ENCODE assay signal across 21 cellular contexts in genomic region chr14:92014014-92014413, GRCh38. TPM values are rescaled to one million over a fixed set of nuclear protein-coding genes. Genes with fewer than 3 reads are reported as not detected.
DNase-seq lines count a peak whose midpoint lies in the region; ATAC-seq and TF ChIP-seq lines count a peak whose summit lies in the region.
"Had no signal": no experiment of that assay in that cellular context is flagged by ENCODE, and none has a peak within 500 bp of the region (broad histone marks: within the 10 kb centered on the region; RNA-seq: fewer than 3 reads in every experiment).

No MANE protein-coding gene starts in this region.

- H3K27me3 ChIP-seq in spleen (replicated peaks in 1 of 7), result no peaks in the 10 kb centered on the region

- POLR2A ChIA-PET in activated naive CD8-positive, alpha-beta T cell treated with anti-CD3 and anti-CD28 coated beads, Interleukin-2, amount 10 ng/mL, durations not matched to agents 7 days and 5 days (lab: Charles Lee), result no interaction called here

- no peak for TF ChIP-seq CTCF in spleen (IDR thresholded peaks at IDR 0.05 in 8 of 11, conservative IDR thresholded peaks at IDR 0.05 in 3 of 11)

- no peak overlapping the region for H3K4me3 Mint-ChIP-seq in T-helper 2 cell treated with Interferon-gamma antibody and Interleukin-4, amounts not matched to agents 5 μg/mL and 100 μg/mL, for 36 hours
- H3K4me3 Mint-ChIP-seq in activated T-cell treated with anti-CD3 and anti-CD28 coated beads, Interleukin-2, amount 50 U/mL, for 72 hours, result no peak overlapping the region
- no peak overlapping the region for H3K4me3 Mint-ChIP-seq in activated naive CD8-positive, alpha-beta T cell treated with anti-CD3 and anti-CD28 coated beads, Interleukin-2, amount 10 ng/mL, durations not matched to agents 7 days and 5 days
- H3K4me3 Mint-ChIP-seq in stimulated activated naive CD8-positive, alpha-beta T cell treated with anti-CD3 and anti-CD28 coated beads, Interleukin-15, amount 100 ng/mL, for 72 hours, result no peak overlapping the region
- H3K4me3 Mint-ChIP-seq: CD4-positive, alpha-beta T cell had no signal

- ATAC-seq in activated T-cell treated with anti-CD3 and anti-CD28 coated beads, Interleukin-2, amount 50 U/mL, for 72 hours (replicated peaks in 1 of 2), result peak in 1 of 2 donors; percentile 52
- no peak for ATAC-seq in activated naive CD8-positive, alpha-beta T cell treated with anti-CD3 and anti-CD28 coated beads, Interleukin-2, amount 10 ng/mL, durations not matched to agents 7 days and 5 days (ENCODE audit: low read depth)
- peak; percentile 67 for ATAC-seq in stimulated activated naive CD8-positive, alpha-beta T cell treated with anti-CD3 and anti-CD28 coated beads, Interleukin-15, amount 100 ng/mL, for 72 hours
- ATAC-seq: GM12878, HCT116 had no signal

- no peak overlapping the region for H3K27ac ChIP-seq in spleen
- H3K27ac ChIP-seq: 22Rv1, HL-60 had no signal

- H3K27me3 Mint-ChIP-seq in T-helper 2 cell treated with Interferon-gamma antibody and Interleukin-4, amounts not matched to agents 5 μg/mL and 100 μg/mL, for 36 hours (ENCODE audit: low read depth), result no peaks in the 10 kb centered on the region
- H3K27me3 Mint-ChIP-seq in activated T-cell treated with anti-CD3 and anti-CD28 coated beads, Interleukin-2, amount 50 U/mL, for 72 hours (ENCODE audit: low read depth), result no peaks in the 10 kb centered on the region
- no peaks in the 10 kb centered on the region for H3K27me3 Mint-ChIP-seq in activated naive CD8-positive, alpha-beta T cell treated with anti-CD3 and anti-CD28 coated beads, Interleukin-2, amount 10 ng/mL, durations not matched to agents 7 days and 5 days
- no peaks in the 10 kb centered on the region for H3K27me3 Mint-ChIP-seq in stimulated activated naive CD8-positive, alpha-beta T cell treated with anti-CD3 and anti-CD28 coated beads, Interleukin-15, amount 100 ng/mL, for 72 hours
- H3K27me3 Mint-ChIP-seq: CD4-positive, alpha-beta T cell had no signal

- H3K4me1 ChIP-seq in spleen, result no peaks in the 10 kb centered on the region
- H3K4me1 ChIP-seq: Caco-2 had no signal

- H3K9me3 Mint-ChIP-seq in T-helper 2 cell treated with Interferon-gamma antibody and Interleukin-4, amounts not matched to agents 5 μg/mL and 100 μg/mL, for 36 hours, result no peaks in the 10 kb centered on the region
- H3K9me3 Mint-ChIP-seq in activated T-cell treated with anti-CD3 and anti-CD28 coated beads, Interleukin-2, amount 50 U/mL, for 72 hours, result no peaks in the 10 kb centered on the region
- no peaks in the 10 kb centered on the region for H3K9me3 Mint-ChIP-seq in activated naive CD8-positive, alpha-beta T cell treated with anti-CD3 and anti-CD28 coated beads, Interleukin-2, amount 10 ng/mL, durations not matched to agents 7 days and 5 days
- no peaks in the 10 kb centered on the region for H3K9me3 Mint-ChIP-seq in stimulated activated naive CD8-positive, alpha-beta T cell treated with anti-CD3 and anti-CD28 coated beads, Interleukin-15, amount 100 ng/mL, for 72 hours
- H3K9me3 Mint-ChIP-seq: CD4-positive, alpha-beta T cell had no signal

- no peak for TF ChIP-seq POLR2A in spleen (IDR thresholded peaks at IDR 0.05)

- peaks cover 36% of the 10 kb centered on the region for H3K36me3 Mint-ChIP-seq in T-helper 2 cell treated with Interferon-gamma antibody and Interleukin-4, amounts not matched to agents 5 μg/mL and 100 μg/mL, for 36 hours (ENCODE audit: low read depth)
- H3K36me3 Mint-ChIP-seq in activated T-cell treated with anti-CD3 and anti-CD28 coated beads, Interleukin-2, amount 50 U/mL, for 72 hours (ENCODE audit: insufficient read depth in 2 of 2), result peaks cover 3 to 22% of the 10 kb centered on the region in 2 donors
- H3K36me3 Mint-ChIP-seq in activated naive CD8-positive, alpha-beta T cell treated with anti-CD3 and anti-CD28 coated beads, Interleukin-2, amount 10 ng/mL, durations not matched to agents 7 days and 5 days, result peaks cover 37% of the 10 kb centered on the region

- no peak for DNase-seq in T-helper 2 cell treated with Interferon-gamma antibody and Interleukin-4, amounts not matched to agents 5 μg/mL and 100 μg/mL, for 36 hours (ENCODE audit: low spot score)
- DNase-seq in T-helper 2 cell (no peak), spleen (no peak), AG08395 (ENCODE audit: low spot score) (no peak)
- DNase-seq in activated T-cell treated with anti-CD3 and anti-CD28 coated beads, Interleukin-2, amount 50 U/mL, for 72 hours, result no peak
- DNase-seq in activated T-cell treated with anti-CD3 and anti-CD28 coated beads, Interleukin-2, amount 50 U/mL, for 48 hours, result no peak
- DNase-seq in activated naive CD8-positive, alpha-beta T cell treated with anti-CD3 and anti-CD28 coated beads, Interleukin-2, amount 10 ng/mL, durations not matched to agents 7 days and 5 days, result no peak
- no peak for DNase-seq in stimulated activated naive CD8-positive, alpha-beta T cell treated with anti-CD3 and anti-CD28 coated beads, Interleukin-15, amount 100 ng/mL, for 72 hours
- DNase-seq: Caco-2; CD4-positive, alpha-beta T cell; DMS153; GF-D8; NCI-H1417; NCI-H187; NCI-H2107; NCI-H2227 treated with DMSO at 0.1 percent for 48 hours; NCI-H524 had no signal

- no peaks in the 10 kb centered on the region for H3K9me3 ChIP-seq in spleen
- H3K9me3 ChIP-seq: Caco-2 had no signal

- peaks cover 11 to 100% (median 71%) of the 10 kb centered on the region in 6 donors for H3K36me3 ChIP-seq in spleen

- peak overlapping the region; percentile 23 for H3K27ac Mint-ChIP-seq in T-helper 2 cell treated with Interferon-gamma antibody and Interleukin-4, amounts not matched to agents 5 μg/mL and 100 μg/mL, for 36 hours
- H3K27ac Mint-ChIP-seq in activated T-cell treated with anti-CD3 and anti-CD28 coated beads, Interleukin-2, amount 50 U/mL, for 72 hours, result peak overlapping the region; percentile 40
- H3K27ac Mint-ChIP-seq in activated naive CD8-positive, alpha-beta T cell treated with anti-CD3 and anti-CD28 coated beads, Interleukin-2, amount 10 ng/mL, durations not matched to agents 7 days and 5 days, result peak overlapping the region; percentile 37
- H3K27ac Mint-ChIP-seq in stimulated activated naive CD8-positive, alpha-beta T cell treated with anti-CD3 and anti-CD28 coated beads, Interleukin-15, amount 100 ng/mL, for 72 hours, result peak overlapping the region in 1 of 2 donors; percentile 15
- H3K27ac Mint-ChIP-seq: CD4-positive, alpha-beta T cell had no signal

- intact Hi-C loops in spleen (cut with DNase I; ENCODE audit: low total_unique reads), result no loop called here

- no peak overlapping the region for H3K4me3 ChIP-seq in spleen
- H3K4me3 ChIP-seq: GM12878 had no signal

- peaks cover 17% of the 10 kb centered on the region for H3K4me1 Mint-ChIP-seq in T-helper 2 cell treated with Interferon-gamma antibody and Interleukin-4, amounts not matched to agents 5 μg/mL and 100 μg/mL, for 36 hours (ENCODE audit: low read depth)
- H3K4me1 Mint-ChIP-seq in activated T-cell treated with anti-CD3 and anti-CD28 coated beads, Interleukin-2, amount 50 U/mL, for 72 hours (ENCODE audit: low read depth), result peaks cover 26% of the 10 kb centered on the region
- H3K4me1 Mint-ChIP-seq in activated naive CD8-positive, alpha-beta T cell treated with anti-CD3 and anti-CD28 coated beads, Interleukin-2, amount 10 ng/mL, durations not matched to agents 7 days and 5 days, result peaks cover 18% of the 10 kb centered on the region
- H3K4me1 Mint-ChIP-seq in stimulated activated naive CD8-positive, alpha-beta T cell treated with anti-CD3 and anti-CD28 coated beads, Interleukin-15, amount 100 ng/mL, for 72 hours, result peaks cover 26% of the 10 kb centered on the region

RNA-seq across cellular contexts. Expression of gene TRIP11, which starts 25.8 kb away (rescaled TPM):
- 10 to 100 TPM; 39.0 to 47.2 TPM for total RNA-seq in activated T-cell treated with anti-CD3 and anti-CD28 coated beads, Interleukin-2, amount 50 U/mL, for 72 hours
- total RNA-seq in activated naive CD8-positive, alpha-beta T cell treated with anti-CD3 and anti-CD28 coated beads, Interleukin-2, amount 10 ng/mL, durations not matched to agents 7 days and 5 days, result 10 to 100 TPM; 47.9 to 49.7 TPM
- 10 to 100 TPM; 32.9 to 75.7 (median 54.5) TPM for total RNA-seq in spleen
- polyA plus RNA-seq in spleen, result 1 to 10 TPM; 3.0 to 4.5 (median 3.7) TPM
